11 cellular contexts compared by ENCODE assay signal in genomic region chr12:85708775-85709174, GRCh38.
"Had no signal": no experiment of that assay in that cellular context is flagged by ENCODE, and none has a peak within 500 bp of the region (broad histone marks: within the 10 kb centered on the region; RNA-seq: fewer than 3 reads in every experiment).

No MANE protein-coding gene starts in this region.

- FAIRE-seq: H1, H54 had no signal

- H3K4me1 ChIP-seq: HAP-1 had no signal

- H3K36me3 ChIP-seq: HAP-1 had no signal

- ATAC-seq: GM23338, HCT116 had no signal

- DNase-seq: GM23248, GOT3, H7, H9, HCEC 1CT, HFFc6 had no signal

- H3K9me3 ChIP-seq: HAP-1 had no signal

- H3K4me2 ChIP-seq: GM23338 had no signal

- H3K27ac ChIP-seq: GM23248 had no signal

- H3K4me3 ChIP-seq: GM23248, GM23338, HAP-1 had no signal
